In the genomic region with DNA sequence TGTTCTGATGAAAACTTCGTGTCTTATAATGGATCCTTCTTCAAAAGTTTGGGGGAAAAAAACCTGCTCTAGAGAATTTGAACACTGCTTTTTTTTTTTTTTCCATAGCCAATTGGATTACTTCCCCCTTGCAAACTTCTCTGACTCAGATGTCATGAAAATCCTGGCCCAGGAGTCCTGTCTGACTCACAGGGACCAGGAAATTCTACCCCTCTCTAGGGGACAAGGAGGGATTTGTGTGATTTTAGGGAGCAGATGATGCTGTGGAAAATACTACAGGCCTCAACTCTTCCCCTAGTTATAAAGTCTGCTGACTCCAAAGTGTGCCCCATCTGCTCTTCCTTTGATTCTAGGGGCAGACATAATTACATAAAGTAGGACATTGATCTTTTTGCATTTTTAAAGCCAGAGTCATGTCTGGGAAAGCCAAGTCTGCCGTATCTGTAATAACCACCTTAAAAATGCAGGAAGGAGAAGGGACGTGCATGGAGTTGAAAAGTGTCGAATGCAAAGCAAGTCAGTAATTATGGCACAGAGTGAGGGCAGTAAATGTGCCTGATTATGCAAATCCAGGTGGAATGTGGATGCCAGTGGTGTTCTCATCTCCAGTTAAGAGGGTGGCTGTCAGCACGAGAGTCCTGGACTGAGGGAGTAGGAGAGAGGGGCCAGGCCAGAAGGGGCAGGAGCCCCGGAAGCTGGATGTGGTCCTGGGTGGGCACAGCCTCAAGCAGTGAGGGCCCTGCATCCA, we compare ENCODE assay signal across 17 cellular contexts.
DNase-seq lines count a peak whose midpoint lies in the region; FAIRE-seq and TF ChIP-seq lines count a peak whose summit lies in the region.
"Had no signal": no experiment of that assay in that cellular context is flagged by ENCODE, and none has a peak within 500 bp of the region (broad histone marks: within the 10 kb centered on the region; RNA-seq: fewer than 3 reads in every experiment).

No MANE protein-coding gene starts in this region.

- H2BK15ac ChIP-seq in mesenchymal stem cell (ENCODE audit: low read depth, poor library complexity, severe bottlenecking) = no peak overlapping the region

- H3K27me3 Mint-ChIP-seq in Calu3 (ENCODE audit: unreplicated experiment) = no peaks in the 10 kb centered on the region

- no peak for FAIRE-seq in small intestine (lab: Jason Lieb, UNC)

- H3K36me3 ChIP-seq in mesenchymal stem cell (ENCODE audit: control insufficient read depth in 1 of 2, insufficient read depth in 2 of 2, low read depth in 1 of 2, low read length in 2 of 2) (no peaks in the 10 kb centered on the region), hepatocyte (replicated peaks; ENCODE audit: insufficient read depth, low read depth) (no peaks in the 10 kb centered on the region), small intestine (ENCODE audit: control insufficient read depth in 2 of 2, insufficient read depth in 2 of 2, low read length in 2 of 2) (no peaks in the 10 kb centered on the region)
- H3K36me3 ChIP-seq: right atrium auricular region, uterus had no signal

- WGBS in mesenchymal stem cell = 48% methylated on average over 5 of the region's 6 CpGs
- 72% methylated on average over 6 of the region's 6 CpGs for WGBS in hepatocyte (ENCODE audit: low lambda C conversion rate, missing lambda C conversion rate)
- WGBS in small intestine, 3 donors = 62 to 76% (median 70%) methylated on average over 6 of the region's 6 CpGs

- CTCF ChIA-PET in Calu3 (lab: Charles Lee) = interaction anchor here (0.6 to 1.0 kb wide), 3 partner anchors 34 to 288 kb away, joined by 3 to 9 read pairs (median 4); no protein-coding TSS in a partner anchor

- DNase-seq in Calu3 (peak; percentile 56), NCI-H1694 treated with DMSO at 0.1 percent for 48 hours (lab: John Stamatoyannopoulos, UW) (peak; percentile 58), choroid plexus epithelial cell (ENCODE audit: low read depth) (peak; percentile 32), mesenchymal stem cell (peak; percentile 56), NCI-H146 (lab: John Stamatoyannopoulos, UW) (no peak), NCI-H2029 (lab: John Stamatoyannopoulos, UW) (no peak), hepatocyte (ENCODE audit: low spot score) (no peak), small intestine (no peak)
- DNase-seq: activated CD8-positive, alpha-beta memory T cell treated with anti-CD3 and anti-CD28 coated beads for 24 hours; activated naive CD8-positive, alpha-beta T cell treated with anti-CD3 and anti-CD28 coated beads, Interleukin-2, amount 10 ng/mL, durations not matched to agents 7 days and 5 days; foreskin melanocyte; NCI-H69; T-helper 1 cell; uterus had no signal

- H3K4me1 ChIP-seq in mesenchymal stem cell (ENCODE audit: control insufficient read depth, insufficient read depth, low read depth, low read length) (peaks cover 5% of the 10 kb centered on the region), hepatocyte (ENCODE audit: insufficient read depth) (no peaks in the 10 kb centered on the region), small intestine (ENCODE audit: control insufficient read depth in 2 of 2, insufficient read depth in 1 of 2, low read depth in 1 of 2, low read length in 1 of 2) (no peaks in the 10 kb centered on the region)
- H3K4me1 ChIP-seq: right atrium auricular region, uterus had no signal

- H3K9me3 ChIP-seq in mesenchymal stem cell (ENCODE audit: control insufficient read depth, low read length) (no peaks in the 10 kb centered on the region), hepatocyte (ENCODE audit: low read depth) (no peaks in the 10 kb centered on the region), small intestine (ENCODE audit: control insufficient read depth, low read depth) (no peaks in the 10 kb centered on the region)
- H3K9me3 ChIP-seq: right atrium auricular region, uterus had no signal

- no peak overlapping the region for H3K4me3 Mint-ChIP-seq in Calu3 (ENCODE audit: low read depth, unreplicated experiment)
- H3K4me3 Mint-ChIP-seq: activated naive CD8-positive, alpha-beta T cell treated with anti-CD3 and anti-CD28 coated beads, Interleukin-2, amount 10 ng/mL, durations not matched to agents 7 days and 5 days; CD14-positive monocyte; IgD-negative memory B cell had no signal

- H3K27ac ChIP-seq in mesenchymal stem cell (ENCODE audit: low read length, poor library complexity, severe bottlenecking) (no peak overlapping the region), hepatocyte (no peak overlapping the region), small intestine (ENCODE audit: low read depth in 1 of 2, low read length in 1 of 2) (no peak overlapping the region)
- H3K27ac ChIP-seq: right atrium auricular region, uterus had no signal

- peak overlapping the region; percentile 53 for H3K9ac ChIP-seq in mesenchymal stem cell (ENCODE audit: low read length)

- no peak overlapping the region for H2BK5ac ChIP-seq in mesenchymal stem cell (ENCODE audit: low read depth, low read length, poor library complexity, severe bottlenecking)

- H3K4me3 ChIP-seq in choroid plexus epithelial cell (ENCODE audit: low read depth, low read length) (no peak overlapping the region), mesenchymal stem cell (ENCODE audit: insufficient read depth in 1 of 2, low read depth in 1 of 2, low read length in 2 of 2) (peak overlapping the region in 1 of 2 experiments; percentile 1), hepatocyte (no peak overlapping the region), small intestine (ENCODE audit: low read depth in 1 of 2, low read length in 2 of 2) (no peak overlapping the region)
- H3K4me3 ChIP-seq: right atrium auricular region, uterus had no signal

- no peak overlapping the region for H3K14ac ChIP-seq in mesenchymal stem cell (ENCODE audit: low read length in 2 of 2)

- no peak overlapping the region for H4K8ac ChIP-seq in mesenchymal stem cell (ENCODE audit: low read length)

- H3K4me2 ChIP-seq in mesenchymal stem cell (ENCODE audit: low read length, poor library complexity, severe bottlenecking) = no peak overlapping the region
- H3K4me2 ChIP-seq in hepatocyte = no peak overlapping the region

- H4K91ac ChIP-seq in mesenchymal stem cell (ENCODE audit: low read length) = no peak overlapping the region

- peaks cover 54% of the 10 kb centered on the region for H3K4me1 Mint-ChIP-seq in Calu3 (ENCODE audit: low read depth, unreplicated experiment)
- H3K4me1 Mint-ChIP-seq: activated naive CD8-positive, alpha-beta T cell treated with anti-CD3 and anti-CD28 coated beads, Interleukin-2, amount 10 ng/mL, durations not matched to agents 7 days and 5 days; CD14-positive monocyte; IgD-negative memory B cell had no signal

- BruUV-seq in Calu3 (replicated peaks; lab: Mats Ljungman, UMichigan) = no TSS peak

- H3K9me2 ChIP-seq in hepatocyte (replicated peaks; ENCODE audit: insufficient read depth) = no peaks in the 10 kb centered on the region

- H2BK120ac ChIP-seq in mesenchymal stem cell (ENCODE audit: low read depth, low read length) = no peak overlapping the region

- H4K20me1 ChIP-seq in hepatocyte (ENCODE audit: insufficient read depth, poor library complexity, severe bottlenecking) = no peaks in the 10 kb centered on the region

- no peak overlapping the region for H2AFZ ChIP-seq in mesenchymal stem cell (ENCODE audit: low read depth, low read length)
- no peak overlapping the region for H2AFZ ChIP-seq in hepatocyte

- H3K18ac ChIP-seq in mesenchymal stem cell (ENCODE audit: low read depth in 1 of 2, low read length in 2 of 2) = peak overlapping the region in 1 of 2 experiments; percentile 14

- H3K36me3 Mint-ChIP-seq in Calu3 (ENCODE audit: insufficient read depth, unreplicated experiment) = peaks cover 7% of the 10 kb centered on the region
- H3K36me3 Mint-ChIP-seq: activated naive CD8-positive, alpha-beta T cell treated with anti-CD3 and anti-CD28 coated beads, Interleukin-2, amount 10 ng/mL, durations not matched to agents 7 days and 5 days; CD14-positive monocyte; IgD-negative memory B cell had no signal

- no peak overlapping the region for H2AK5ac ChIP-seq in mesenchymal stem cell (ENCODE audit: low read length, severe bottlenecking)

- peak overlapping the region; percentile 67 for H3K27ac Mint-ChIP-seq in Calu3 (ENCODE audit: unreplicated experiment)
- H3K27ac Mint-ChIP-seq: activated naive CD8-positive, alpha-beta T cell treated with anti-CD3 and anti-CD28 coated beads, Interleukin-2, amount 10 ng/mL, durations not matched to agents 7 days and 5 days; CD14-positive monocyte; IgD-negative memory B cell had no signal

- H3K27me3 ChIP-seq in mesenchymal stem cell (ENCODE audit: control insufficient read depth in 1 of 2, insufficient read depth in 1 of 2, low read length in 2 of 2) = peaks cover 0 to 30% of the 10 kb centered on the region in 2 experiments
- H3K27me3 ChIP-seq in hepatocyte = no peaks in the 10 kb centered on the region
- peaks cover 0 to under 1% of the 10 kb centered on the region in 2 donors for H3K27me3 ChIP-seq in small intestine (ENCODE audit: control insufficient read depth in 2 of 2, insufficient read depth in 2 of 2, low read length in 2 of 2)
- H3K27me3 ChIP-seq: uterus had no signal

- H3K4ac ChIP-seq in mesenchymal stem cell (ENCODE audit: low read depth in 1 of 2, low read length in 2 of 2) = no peak overlapping the region

- peaks cover 10% of the 10 kb centered on the region for H3K9me3 Mint-ChIP-seq in Calu3 (ENCODE audit: low read depth, unreplicated experiment)
- H3K9me3 Mint-ChIP-seq: activated naive CD8-positive, alpha-beta T cell treated with anti-CD3 and anti-CD28 coated beads, Interleukin-2, amount 10 ng/mL, durations not matched to agents 7 days and 5 days; CD14-positive monocyte had no signal

- intact Hi-C loops in Calu3 (cut with micrococcal nuclease; ENCODE audit: unreplicated experiment) = loop anchor here (1.0 to 5.0 kb wide), 2 partner anchors 57 to 204 kb away; no protein-coding TSS in a partner anchor

- no peaks in the 10 kb centered on the region for H3K79me2 ChIP-seq in hepatocyte

- no peak overlapping the region for H2BK12ac ChIP-seq in mesenchymal stem cell (ENCODE audit: low read length in 2 of 2)

- TF ChIP-seq CTCF in Calu3 (IDR thresholded peaks at IDR 0.05; ENCODE audit: unreplicated experiment) = no peak
- no peak for TF ChIP-seq CTCF in choroid plexus epithelial cell (conservative IDR thresholded peaks at IDR 0.05; ENCODE audit: low read depth, low read length)
- TF ChIP-seq CTCF in hepatocyte (IDR thresholded peaks at IDR 0.05; ENCODE audit: poor library complexity) = no peak

- no peak overlapping the region for H3K23ac ChIP-seq in mesenchymal stem cell (ENCODE audit: low read length in 2 of 2)

- no peaks in the 10 kb centered on the region for H3K79me1 ChIP-seq in mesenchymal stem cell (replicated peaks; ENCODE audit: low read length, poor library complexity, severe bottlenecking)

Comparison
In these comparisons a context has a peak if more than half of its experiments do, and no peak if none do; other contexts are left out.
1. DNase-seq: peak in Calu3 (single experiment), NCI-H1694 treated with DMSO at 0.1 percent for 48 hours (single experiment), choroid plexus epithelial cell (single experiment) and mesenchymal stem cell (single experiment); none in NCI-H146 (single experiment), NCI-H2029 (single experiment), hepatocyte (single experiment) and small intestine (single experiment).